17 cellular contexts compared by ENCODE assay signal in genomic region chr10:2813277-2813676, GRCh38.
DNase-seq lines count a peak whose midpoint lies in the region; ATAC-seq and TF ChIP-seq lines count a peak whose summit lies in the region.
"Had no signal": no experiment of that assay in that cellular context is flagged by ENCODE, and none has a peak within 500 bp of the region (broad histone marks: within the 10 kb centered on the region; RNA-seq: fewer than 3 reads in every experiment).

No MANE protein-coding gene starts in this region.

- H3K79me1 ChIP-seq in neuronal stem cell (ENCODE audit: low read depth, low read length), result no peaks in the 10 kb centered on the region

- H3K9ac ChIP-seq in neuronal stem cell (ENCODE audit: low read depth, low read length, poor library complexity), result no peak overlapping the region

- no peak overlapping the region for H3K4me2 ChIP-seq in neuronal stem cell (ENCODE audit: insufficient read depth, low read length, poor library complexity, severe bottlenecking)

- no peak for ATAC-seq in heart left ventricle
- ATAC-seq: HepG2 had no signal

- no peak overlapping the region for H3K23ac ChIP-seq in neuronal stem cell (ENCODE audit: low read depth, low read length, poor library complexity)

- H3K4me3 ChIP-seq in esophagus muscularis mucosa (no peak overlapping the region), neuronal stem cell (ENCODE audit: low read length in 2 of 2) (no peak overlapping the region), heart left ventricle (no peak overlapping the region)

- H3K4me1 ChIP-seq in esophagus muscularis mucosa (peaks cover 0 to 15% (median 13%) of the 10 kb centered on the region in 4 donors), neuronal stem cell (ENCODE audit: control insufficient read depth in 2 of 2, insufficient read depth in 1 of 2, low read depth in 1 of 2, low read length in 2 of 2) (peaks cover 0 to 6% of the 10 kb centered on the region in 2 donors), heart left ventricle (no peaks in the 10 kb centered on the region)

- no peak overlapping the region for H2AK5ac ChIP-seq in neuronal stem cell (ENCODE audit: low read depth, low read length)

- TF ChIP-seq EP300 in esophagus muscularis mucosa (IDR thresholded peaks at IDR 0.05), result no peak

- H3K27me3 ChIP-seq in esophagus muscularis mucosa, result no peaks in the 10 kb centered on the region
- H3K27me3 ChIP-seq in neuronal stem cell (ENCODE audit: control insufficient read depth in 3 of 3, insufficient read depth in 3 of 3, low read depth in 1 of 3, low read length in 3 of 3), result no peaks in the 10 kb centered on the region
- no peaks in the 10 kb centered on the region for H3K27me3 ChIP-seq in heart left ventricle

- H3K27ac Mint-ChIP-seq in Calu3 (ENCODE audit: unreplicated experiment), result no peak overlapping the region
- H3K27ac Mint-ChIP-seq: T-helper 1 cell treated with Interleukin-12 subunit alpha and Interleukin-12 subunit beta and Interleukin-4 antibody, amounts not matched to agents 30 μg/mL and 1 μg/mL, for 36 hours had no signal

- H3K18ac ChIP-seq in neuronal stem cell (ENCODE audit: low read length), result peak overlapping the region; percentile 19

- no peak overlapping the region for H3K14ac ChIP-seq in neuronal stem cell (ENCODE audit: low read length)

- CTCF ChIA-PET in Calu3 (lab: Charles Lee), result interaction anchor here (1.2 to 1.7 kb wide), 2 partner anchors 9 to 258 kb away, joined by 3 to 5 read pairs; no protein-coding TSS in a partner anchor

- no peaks in the 10 kb centered on the region for H3K9me3 ChIP-seq in esophagus muscularis mucosa
- no peaks in the 10 kb centered on the region for H3K9me3 ChIP-seq in neuronal stem cell (replicated peaks in 1 of 2; ENCODE audit: control insufficient read depth in 2 of 2, insufficient read depth in 1 of 2, low read depth in 1 of 2, low read length in 2 of 2)
- no peaks in the 10 kb centered on the region for H3K9me3 ChIP-seq in heart left ventricle

- no peak overlapping the region for H2AFZ ChIP-seq in neuronal stem cell (ENCODE audit: low read length)

- H3K27ac ChIP-seq in esophagus muscularis mucosa (replicated peaks in 1 of 4), result no peak overlapping the region
- H3K27ac ChIP-seq in neuronal stem cell (replicated peaks; ENCODE audit: low read length), result no peak overlapping the region
- no peak overlapping the region for H3K27ac ChIP-seq in heart left ventricle

- H2BK120ac ChIP-seq in neuronal stem cell (ENCODE audit: low read depth, low read length), result no peak overlapping the region

- no peak overlapping the region for H2BK12ac ChIP-seq in neuronal stem cell (ENCODE audit: low read length)

- H4K8ac ChIP-seq in neuronal stem cell (ENCODE audit: low read depth, low read length), result no peak overlapping the region

- H3K27me3 Mint-ChIP-seq in Calu3 (ENCODE audit: unreplicated experiment), result no peaks in the 10 kb centered on the region

- H4K91ac ChIP-seq in neuronal stem cell (ENCODE audit: low read depth, low read length, poor library complexity), result no peak overlapping the region

- H3K9me3 Mint-ChIP-seq in Calu3 (ENCODE audit: low read depth, unreplicated experiment), result no peaks in the 10 kb centered on the region

- 84% methylated on average over 7 of the region's 7 CpGs for WGBS in esophagus muscularis mucosa
- no CpG with 5 or more reads among the region's 7 CpGs for WGBS in neuronal stem cell (ENCODE audit: extremely low coverage in 2 of 2, insufficient read length in 2 of 2, insufficient replicate concordance in 1 of 2), 2 donors
- 76 to 88% (median 82%) methylated on average over 7 of the region's 7 CpGs for WGBS in heart left ventricle, 4 donors

- DNase-seq in NCI-H748 (lab: John Stamatoyannopoulos, UW; ENCODE audit: unreplicated experiment) (peak; percentile 61), NCI-H748 treated with DMSO at 0.1 percent for 48 hours (lab: John Stamatoyannopoulos, UW) (no peak), Calu3 (peak; percentile 50), esophagus muscularis mucosa (ENCODE audit: extremely low spot score) (peak; percentile 50), neuronal stem cell (ENCODE audit: low spot score) (no peak), MV-4-11 (lab: John Stamatoyannopoulos, UW) (no peak), heart left ventricle (no peak), GF-D8 (lab: John Stamatoyannopoulos, UW) (no peak)
- DNase-seq: DMS79 treated with DMSO at 0.1 percent for 48 hours, Karpas-422, NCI-H2029, NCI-H226, NCI-H524, Right ventricle myocardium superior, RPMI8226 had no signal

- H3K36me3 ChIP-seq in esophagus muscularis mucosa (no peaks in the 10 kb centered on the region), neuronal stem cell (replicated peaks in 1 of 2; ENCODE audit: control insufficient read depth in 2 of 2, insufficient read depth in 2 of 2, low read length in 2 of 2) (no peaks in the 10 kb centered on the region), heart left ventricle (no peaks in the 10 kb centered on the region)

- H2BK15ac ChIP-seq in neuronal stem cell (ENCODE audit: low read length), result no peak overlapping the region

- BruUV-seq in Calu3 (replicated peaks; lab: Mats Ljungman, UMichigan), result no TSS peak

- H2BK5ac ChIP-seq in neuronal stem cell (ENCODE audit: low read length), result no peak overlapping the region

- intact Hi-C loops in Calu3 (cut with micrococcal nuclease; ENCODE audit: unreplicated experiment), result no loop called here
- intact Hi-C loops in esophagus muscularis mucosa (cut with DNase I), result no loop called here
- intact Hi-C loops in heart left ventricle (cut with DNase I), result no loop called here

- no peak for TF ChIP-seq POLR2A in esophagus muscularis mucosa (IDR thresholded peaks at IDR 0.05; ENCODE audit: low read depth)
- no peak for TF ChIP-seq POLR2A in heart left ventricle (IDR thresholded peaks at IDR 0.05)

- H3K4ac ChIP-seq in neuronal stem cell (ENCODE audit: low read length), result no peak overlapping the region

- peaks cover 9% of the 10 kb centered on the region for H3K4me1 Mint-ChIP-seq in Calu3 (ENCODE audit: low read depth, unreplicated experiment)

- H3K4me3 Mint-ChIP-seq in Calu3 (ENCODE audit: low read depth, unreplicated experiment), result no peak overlapping the region
- H3K4me3 Mint-ChIP-seq: T-helper 1 cell treated with Interleukin-12 subunit alpha and Interleukin-12 subunit beta and Interleukin-4 antibody, amounts not matched to agents 30 μg/mL and 1 μg/mL, for 36 hours had no signal

- TF ChIP-seq CTCF in Calu3 (IDR thresholded peaks at IDR 0.05; ENCODE audit: unreplicated experiment) (no peak), esophagus muscularis mucosa (IDR thresholded peaks at IDR 0.05) (no peak), heart left ventricle (IDR thresholded peaks at IDR 0.05) (no peak)

- no peaks in the 10 kb centered on the region for H3K36me3 Mint-ChIP-seq in Calu3 (ENCODE audit: insufficient read depth, unreplicated experiment)

Comparison
In these comparisons a context has a peak if more than half of its experiments do, and no peak if none do; other contexts are left out.
1. DNase-seq: peak in NCI-H748 (single experiment), Calu3 (single experiment) and esophagus muscularis mucosa (single experiment); none in NCI-H748 treated with DMSO at 0.1 percent for 48 hours (single experiment), neuronal stem cell (single experiment), MV-4-11 (single experiment), heart left ventricle (0 of 5) and GF-D8 (single experiment).